8 cellular contexts compared by ENCODE assay signal in genomic region chr4:6548201-6548881, GRCh38. TPM values are rescaled to one million over a fixed set of nuclear protein-coding genes. Genes with fewer than 3 reads are reported as not detected.
DNase-seq lines count a peak whose midpoint lies in the region; ATAC-seq and TF ChIP-seq lines count a peak whose summit lies in the region.

No MANE protein-coding gene starts in this region.

- H3K27ac ChIP-seq in neural progenitor cell, result no peak overlapping the region

- no peak overlapping the region for H3K9ac ChIP-seq in neural progenitor cell

- H3K4me3 ChIP-seq in cardiac fibroblast (replicated peaks in 1 of 2; ENCODE audit: low read depth in 2 of 2, low read length in 2 of 2) (no peak overlapping the region), neural progenitor cell (no peak overlapping the region)

- no peaks in the 10 kb centered on the region for H3K36me3 ChIP-seq in neural progenitor cell

- peaks cover 2% of the 10 kb centered on the region for H3K4me1 Mint-ChIP-seq in activated CD4-positive, alpha-beta T cell treated with anti-CD3 and anti-CD28 coated beads, Interleukin-2, amount 10 ng/mL, durations not matched to agents 24 days and 14 days
- H3K4me1 Mint-ChIP-seq in neural progenitor cell, result no peaks in the 10 kb centered on the region

- no peaks in the 10 kb centered on the region for H3F3A ChIP-seq in neural progenitor cell (ENCODE audit: low read depth)

- H3K27me3 ChIP-seq in neural progenitor cell, result peaks cover 68% of the 10 kb centered on the region

- DNase-seq in activated CD4-positive, alpha-beta T cell treated with anti-CD3 and anti-CD28 coated beads for 48 hours, result peak; percentile 17
- DNase-seq in activated CD4-positive, alpha-beta T cell treated with anti-CD3 and anti-CD28 coated beads, Interleukin-2, amount 10 ng/mL, durations not matched to agents 24 days and 14 days, result no peak
- DNase-seq in NCI-H1694 treated with DMSO at 0.1 percent for 48 hours (lab: John Stamatoyannopoulos, UW) (peak; percentile 14), cardiac fibroblast (ENCODE audit: low read depth in 2 of 2) (peak; percentile 57 to 58), neural progenitor cell (ENCODE audit: low spot score) (peak; percentile 81), COLO829 (ENCODE audit: low spot score) (no peak)

- TF ChIP-seq CTCF in cardiac fibroblast (IDR thresholded peaks at IDR 0.05; ENCODE audit: low read depth, low read length) (peak; percentile 56), neural progenitor cell (IDR thresholded peaks at IDR 0.05) (peak; percentile 62)

- H3K27ac Mint-ChIP-seq in activated CD4-positive, alpha-beta T cell treated with anti-CD3 and anti-CD28 coated beads, Interleukin-2, amount 10 ng/mL, durations not matched to agents 24 days and 14 days, result no peak overlapping the region
- no peak overlapping the region for H3K27ac Mint-ChIP-seq in neural progenitor cell

- no peaks in the 10 kb centered on the region for H3K9me3 ChIP-seq in neural progenitor cell (ENCODE audit: low read depth)

- H3K79me2 ChIP-seq in neural progenitor cell (ENCODE audit: low read depth), result no peaks in the 10 kb centered on the region

- peaks cover 2% of the 10 kb centered on the region for H3K27me3 Mint-ChIP-seq in activated CD4-positive, alpha-beta T cell treated with anti-CD3 and anti-CD28 coated beads, Interleukin-2, amount 10 ng/mL, durations not matched to agents 24 days and 14 days
- H3K27me3 Mint-ChIP-seq in neural progenitor cell (ENCODE audit: insufficient read depth, low read depth), result peaks cover 21% of the 10 kb centered on the region

- no peak overlapping the region for H2AFZ ChIP-seq in neural progenitor cell (replicated peaks)

- ATAC-seq in HG03354 (IDR thresholded peaks at IDR 0.05; ENCODE audit: poor library complexity, severe bottlenecking, unreplicated experiment) (no peak), HG03139 (IDR thresholded peaks at IDR 0.05; ENCODE audit: unreplicated experiment) (no peak)

- no peaks in the 10 kb centered on the region for H3K4me1 ChIP-seq in neural progenitor cell

- H3K4me3 Mint-ChIP-seq in activated CD4-positive, alpha-beta T cell treated with anti-CD3 and anti-CD28 coated beads, Interleukin-2, amount 10 ng/mL, durations not matched to agents 24 days and 14 days, result no peak overlapping the region
- no peak overlapping the region for H3K4me3 Mint-ChIP-seq in neural progenitor cell

- H3K4me2 ChIP-seq in neural progenitor cell, result no peak overlapping the region

- no peaks in the 10 kb centered on the region for H3K9me3 Mint-ChIP-seq in activated CD4-positive, alpha-beta T cell treated with anti-CD3 and anti-CD28 coated beads, Interleukin-2, amount 10 ng/mL, durations not matched to agents 24 days and 14 days
- H3K9me3 Mint-ChIP-seq in neural progenitor cell, result no peaks in the 10 kb centered on the region

- peaks cover 12% of the 10 kb centered on the region for H4K20me1 ChIP-seq in neural progenitor cell (ENCODE audit: low read depth)

- intact Hi-C loops in activated CD4-positive, alpha-beta T cell treated with anti-CD3 and anti-CD28 coated beads, Interleukin-2, amount 10 ng/mL, durations not matched to agents 24 days and 14 days (cut with micrococcal nuclease), result no loop called here

- H3K36me3 Mint-ChIP-seq in activated CD4-positive, alpha-beta T cell treated with anti-CD3 and anti-CD28 coated beads, Interleukin-2, amount 10 ng/mL, durations not matched to agents 24 days and 14 days (ENCODE audit: low read depth), result no peaks in the 10 kb centered on the region
- no peaks in the 10 kb centered on the region for H3K36me3 Mint-ChIP-seq in neural progenitor cell

RNA-seq across cellular contexts. Expression of gene MAN2B2, which starts 26.6 kb away (rescaled TPM):
- total RNA-seq in activated CD4-positive, alpha-beta T cell treated with anti-CD3 and anti-CD28 coated beads, Interleukin-2, amount 10 ng/mL, durations not matched to agents 24 days and 14 days, result 12.7 and 14.9 TPM in 2 replicates
- 2.7 and 6.3 TPM in 2 replicates for total RNA-seq in neural progenitor cell (ENCODE audit: low replicate concordance)

Comparison
In these comparisons a context has a peak if more than half of its experiments do, and no peak if none do; other contexts are left out.
1. DNase-seq: peak in activated CD4-positive, alpha-beta T cell treated with anti-CD3 and anti-CD28 coated beads for 48 hours (single experiment), NCI-H1694 treated with DMSO at 0.1 percent for 48 hours (single experiment), cardiac fibroblast (2 of 2) and neural progenitor cell (single experiment); none in activated CD4-positive, alpha-beta T cell treated with anti-CD3 and anti-CD28 coated beads, Interleukin-2, amount 10 ng/mL, durations not matched to agents 24 days and 14 days (single experiment) and COLO829 (single experiment).